ENCODE assay signal across 18 cellular contexts in the genomic region with DNA sequence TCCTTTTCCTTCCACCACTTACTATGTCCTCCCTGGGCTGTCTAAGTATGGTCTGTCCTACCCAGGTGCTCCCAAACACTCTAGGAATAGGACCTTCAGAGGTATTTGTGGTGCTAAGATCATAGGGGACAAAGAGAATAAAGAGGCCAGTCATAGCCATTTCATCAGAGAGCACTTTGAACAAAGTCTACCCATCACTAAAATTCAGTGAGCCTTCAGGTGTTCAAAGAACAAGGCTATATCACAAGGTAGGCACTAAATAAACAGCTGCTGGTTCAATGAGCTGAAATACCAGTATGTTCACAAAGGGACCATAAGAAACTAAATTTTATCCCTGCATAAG. TPM values are rescaled to one million over a fixed set of nuclear protein-coding genes. Genes with fewer than 3 reads are reported as not detected.
DNase-seq lines count a peak whose midpoint lies in the region; ATAC-seq and TF ChIP-seq lines count a peak whose summit lies in the region.
"Had no signal": no experiment of that assay in that cellular context is flagged by ENCODE, and none has a peak within 500 bp of the region (broad histone marks: within the 10 kb centered on the region; RNA-seq: fewer than 3 reads in every experiment).

No MANE protein-coding gene starts in this region.

- H3K36me3 Mint-ChIP-seq in activated T-cell treated with anti-CD3 and anti-CD28 coated beads, Interleukin-2, amount 50 U/mL, for 72 hours (ENCODE audit: insufficient read depth in 2 of 2) = peaks cover 4 to 8% of the 10 kb centered on the region in 2 donors
- H3K36me3 Mint-ChIP-seq in activated T-cell treated with anti-CD3 and anti-CD28 coated beads, Interleukin-2, amount 50 U/mL, for 4 hours (ENCODE audit: insufficient read depth) = peaks cover 22% of the 10 kb centered on the region
- H3K36me3 Mint-ChIP-seq in activated B cell treated with CpG ODN at 0.5 μM for 24 hours (ENCODE audit: low read depth) = peaks cover 67% of the 10 kb centered on the region
- peaks cover 12% of the 10 kb centered on the region for H3K36me3 Mint-ChIP-seq in memory B cell

- peaks cover 22 to 53% (median 38%) of the 10 kb centered on the region in 4 donors for H3K4me1 ChIP-seq in upper lobe of left lung

- H3K9me3 ChIP-seq in upper lobe of left lung = no peaks in the 10 kb centered on the region
- H3K9me3 ChIP-seq: thoracic aorta had no signal

- H3K36me3 ChIP-seq in upper lobe of left lung = peaks cover 0 to 53% (median 17%) of the 10 kb centered on the region in 4 donors

- POLR2A ChIA-PET in activated B cell treated with CpG ODN at 0.5 μM for 24 hours (lab: Charles Lee) = no interaction called here
- POLR2A ChIA-PET in RWPE1 (lab: Yijun Ruan, JAX; ENCODE audit: low non-redundant PET) = no interaction called here

- no peak for DNase-seq in activated T-cell treated with anti-CD3 and anti-CD28 coated beads, Interleukin-2, amount 50 U/mL, for 72 hours
- DNase-seq in activated T-cell treated with anti-CD3 and anti-CD28 coated beads, Interleukin-2, amount 50 U/mL, for 4 hours = no peak
- DNase-seq in activated B cell treated with CpG ODN at 0.5 μM for 24 hours (no peak), memory B cell (ENCODE audit: low spot score in 2 of 2) (no peak), upper lobe of left lung (no peak), ureter (ENCODE audit: low spot score) (no peak), RWPE1 (ENCODE audit: low spot score) (no peak), NCI-H146 (lab: John Stamatoyannopoulos, UW) (no peak)
- DNase-seq: activated CD4-positive, alpha-beta T cell treated with anti-CD3 and anti-CD28 coated beads for 1 hour; cerebellar nuclear complex; foreskin melanocyte; HCEC 1CT; left ventricle myocardium superior; NCI-H1092 treated with DMSO at 0.1 percent for 48 hours; retina; stimulated activated CD4-positive, alpha-beta T cell treated with anti-CD3 and anti-CD28 coated beads, Interleukin-1b, Interleukin-23, amount 100 ng/mL, for 48 hours; T-helper 2 cell had no signal

- H3K27me3 Mint-ChIP-seq in activated T-cell treated with anti-CD3 and anti-CD28 coated beads, Interleukin-2, amount 50 U/mL, for 72 hours (ENCODE audit: low read depth) = no peaks in the 10 kb centered on the region
- no peaks in the 10 kb centered on the region for H3K27me3 Mint-ChIP-seq in activated T-cell treated with anti-CD3 and anti-CD28 coated beads, Interleukin-2, amount 50 U/mL, for 4 hours (ENCODE audit: low read depth)
- H3K27me3 Mint-ChIP-seq in activated B cell treated with CpG ODN at 0.5 μM for 24 hours (no peaks in the 10 kb centered on the region), memory B cell (no peaks in the 10 kb centered on the region)

- TF ChIP-seq EP300 in upper lobe of left lung (IDR thresholded peaks at IDR 0.05) = no peak

- CTCF ChIA-PET in activated B cell treated with CpG ODN at 0.5 μM for 24 hours (lab: Charles Lee) (no interaction called here), RWPE1 (lab: Yijun Ruan, JAX) (no interaction called here)

- ATAC-seq in activated T-cell treated with anti-CD3 and anti-CD28 coated beads, Interleukin-2, amount 50 U/mL, for 72 hours (replicated peaks in 1 of 2) = no peak
- ATAC-seq in activated T-cell treated with anti-CD3 and anti-CD28 coated beads, Interleukin-2, amount 50 U/mL, for 4 hours = no peak
- ATAC-seq in activated B cell treated with CpG ODN at 0.5 μM for 24 hours (ENCODE audit: low read depth) (no peak), memory B cell (ENCODE audit: low read depth) (no peak), upper lobe of left lung (ENCODE audit: low FRiP score in 2 of 2) (no peak)
- ATAC-seq: left ventricle myocardium superior had no signal

- H3K4me3 ChIP-seq in upper lobe of left lung = no peak overlapping the region
- H3K4me3 ChIP-seq: thoracic aorta had no signal

- intact Hi-C loops in activated B cell treated with CpG ODN at 0.5 μM for 24 hours (cut with micrococcal nuclease) = loop anchor here (10.0 kb wide), 1 partner anchor 307 kb away; no protein-coding TSS in a partner anchor

- H3K4me1 Mint-ChIP-seq in activated T-cell treated with anti-CD3 and anti-CD28 coated beads, Interleukin-2, amount 50 U/mL, for 72 hours (ENCODE audit: low read depth) = peaks cover 49% of the 10 kb centered on the region
- H3K4me1 Mint-ChIP-seq in activated T-cell treated with anti-CD3 and anti-CD28 coated beads, Interleukin-2, amount 50 U/mL, for 4 hours (ENCODE audit: low read depth) = peaks cover 47% of the 10 kb centered on the region
- peaks cover 39% of the 10 kb centered on the region for H3K4me1 Mint-ChIP-seq in activated B cell treated with CpG ODN at 0.5 μM for 24 hours
- peaks cover 29% of the 10 kb centered on the region for H3K4me1 Mint-ChIP-seq in memory B cell

- no peaks in the 10 kb centered on the region for H3K27me3 ChIP-seq in upper lobe of left lung

- no peak for TF ChIP-seq CTCF in activated B cell treated with CpG ODN at 0.5 μM for 24 hours (IDR thresholded peaks at IDR 0.05)
- TF ChIP-seq CTCF in upper lobe of left lung (IDR thresholded peaks at IDR 0.05) = no peak
- TF ChIP-seq CTCF in RWPE1 (conservative IDR thresholded peaks at IDR 0.05; ENCODE audit: low read depth) = no peak

- peak overlapping the region in 1 of 2 donors; percentile 84 for H3K4me3 Mint-ChIP-seq in activated T-cell treated with anti-CD3 and anti-CD28 coated beads, Interleukin-2, amount 50 U/mL, for 72 hours
- no peak overlapping the region for H3K4me3 Mint-ChIP-seq in activated T-cell treated with anti-CD3 and anti-CD28 coated beads, Interleukin-2, amount 50 U/mL, for 4 hours
- no peak overlapping the region for H3K4me3 Mint-ChIP-seq in activated B cell treated with CpG ODN at 0.5 μM for 24 hours
- no peak overlapping the region for H3K4me3 Mint-ChIP-seq in memory B cell

- no peaks in the 10 kb centered on the region for H3K9me3 Mint-ChIP-seq in activated T-cell treated with anti-CD3 and anti-CD28 coated beads, Interleukin-2, amount 50 U/mL, for 72 hours
- H3K9me3 Mint-ChIP-seq in activated T-cell treated with anti-CD3 and anti-CD28 coated beads, Interleukin-2, amount 50 U/mL, for 4 hours = no peaks in the 10 kb centered on the region
- no peaks in the 10 kb centered on the region for H3K9me3 Mint-ChIP-seq in activated B cell treated with CpG ODN at 0.5 μM for 24 hours
- no peaks in the 10 kb centered on the region for H3K9me3 Mint-ChIP-seq in memory B cell

- no peak for TF ChIP-seq POLR2A in upper lobe of left lung (IDR thresholded peaks at IDR 0.05)

- H3K27ac ChIP-seq in upper lobe of left lung = peak overlapping the region; percentile 22 to 71 (median 46)
- no peak overlapping the region for H3K27ac ChIP-seq in RWPE1
- H3K27ac ChIP-seq: thoracic aorta had no signal

- H3K27ac Mint-ChIP-seq in activated T-cell treated with anti-CD3 and anti-CD28 coated beads, Interleukin-2, amount 50 U/mL, for 72 hours = peak overlapping the region; percentile 77
- peak overlapping the region; percentile 68 for H3K27ac Mint-ChIP-seq in activated B cell treated with CpG ODN at 0.5 μM for 24 hours
- peak overlapping the region; percentile 88 for H3K27ac Mint-ChIP-seq in memory B cell

RNA-seq across cellular contexts. Expression of gene NBEAL2, which starts 38.8 kb away (rescaled TPM):
- 10 to 100 TPM; 84.0 to 87.4 TPM for total RNA-seq in activated T-cell treated with anti-CD3 and anti-CD28 coated beads, Interleukin-2, amount 50 U/mL, for 72 hours
- total RNA-seq in activated T-cell treated with anti-CD3 and anti-CD28 coated beads, Interleukin-2, amount 50 U/mL, for 4 hours = 10 to 100 TPM; 75.5 to 86.9 (median 80.7) TPM
- total RNA-seq in activated B cell treated with CpG ODN at 0.5 μM for 24 hours (79.8 and 98.6 TPM in 2 replicates), upper lobe of left lung (100 to 1,000 TPM in 5 of 6 donors, 10 to 100 TPM in 1; 94.7 to 436 (median 163) TPM), ureter (122 TPM)

RNA-seq across cellular contexts. Expression of gene CCDC12, which starts 41.7 kb away (rescaled TPM):
- total RNA-seq in activated T-cell treated with anti-CD3 and anti-CD28 coated beads, Interleukin-2, amount 50 U/mL, for 72 hours = 10 to 100 TPM; 54.7 to 56.2 TPM
- total RNA-seq in activated T-cell treated with anti-CD3 and anti-CD28 coated beads, Interleukin-2, amount 50 U/mL, for 4 hours = 10 to 100 TPM; 75.9 to 77.6 (median 76.5) TPM
- 93.8 and 98.4 TPM in 2 replicates for total RNA-seq in activated B cell treated with CpG ODN at 0.5 μM for 24 hours
- 10 to 100 TPM; 42.3 to 93.2 (median 69.8) TPM for total RNA-seq in upper lobe of left lung
- total RNA-seq in ureter = 72.0 TPM
